15 cellular contexts compared by ENCODE assay signal in the genomic region with DNA sequence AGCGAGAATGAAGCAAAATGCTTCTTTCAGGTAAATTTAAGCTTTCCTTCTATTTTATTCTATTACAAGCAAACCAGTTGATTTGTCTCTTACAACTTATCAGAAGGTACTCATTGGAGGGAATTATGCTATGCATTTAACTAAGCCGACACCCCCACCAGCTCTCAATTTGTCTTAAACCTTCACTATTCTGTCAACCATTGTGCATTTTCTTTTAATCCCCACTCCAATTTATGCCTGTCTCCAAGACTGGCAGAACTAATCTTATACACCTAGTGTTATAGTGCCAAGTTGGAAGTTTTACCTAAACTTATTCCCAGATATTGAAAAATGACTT. TPM values are rescaled to one million over a fixed set of nuclear protein-coding genes. Genes with fewer than 3 reads are reported as not detected.
DNase-seq lines count a peak whose midpoint lies in the region; ATAC-seq, FAIRE-seq and TF ChIP-seq lines count a peak whose summit lies in the region.
"Had no signal": no experiment of that assay in that cellular context is flagged by ENCODE, and none has a peak within 500 bp of the region (broad histone marks: within the 10 kb centered on the region; RNA-seq: fewer than 3 reads in every experiment).

No MANE protein-coding gene starts in this region.

- peak overlapping the region; percentile 1 to 81 (median 37) for H3K27ac Mint-ChIP-seq in CD8-positive, alpha-beta memory T cell

- peaks cover 11 to 23% (median 19%) of the 10 kb centered on the region in 3 donors for H3K4me1 Mint-ChIP-seq in CD8-positive, alpha-beta memory T cell

- no peaks in the 10 kb centered on the region for H3K9me3 Mint-ChIP-seq in CD8-positive, alpha-beta memory T cell

- H3K4me3 ChIP-seq in A549 (no peak overlapping the region), SK-N-MC (no peak overlapping the region), right cardiac atrium (ENCODE audit: low read length) (no peak overlapping the region), testis (no peak overlapping the region)
- H3K4me3 ChIP-seq in CD8-positive, alpha-beta memory T cell (ENCODE audit: low read length) = no peak overlapping the region

- WGBS in A549 (ENCODE audit: missing lambda C conversion rate) = 90% methylated on average over 2 of the region's 2 CpGs
- over 99% methylated on average over 2 of the region's 2 CpGs for WGBS in right cardiac atrium
- 93 to 96% methylated on average over 2 of the region's 2 CpGs for WGBS in testis, 2 donors

- no peak overlapping the region for H3K9ac ChIP-seq in SK-N-MC (ENCODE audit: insufficient read length)

- POLR2A ChIA-PET in A549 (lab: Yijun Ruan, JAX) = interaction anchor here (2.5 kb wide), 1 partner anchor 13 kb away, joined by 13 read pairs; a partner anchor contains a TSS
- POLR2A ChIA-PET in CD8-positive, alpha-beta memory T cell (lab: Charles Lee) = no interaction called here

- DNase-seq in A549 (ENCODE audit: low read depth in 1 of 2, low spot score in 1 of 2) = no peak
- DNase-seq in CD8-positive, alpha-beta memory T cell = no peak
- DNase-seq in SK-N-MC (ENCODE audit: low read depth, low spot score) = no peak
- DNase-seq in erythroblast (lab: John Stamatoyannopoulos, UW) = no peak
- DNase-seq in right cardiac atrium = no peak
- DNase-seq in NOMO-1 treated with DMSO at 0.1 percent for 48 hours (lab: John Stamatoyannopoulos, UW; ENCODE audit: unreplicated experiment) = no peak
- no peak for DNase-seq in testis
- DNase-seq in D721Med (ENCODE audit: insufficient read length, low spot score) = no peak
- DNase-seq: activated effector memory CD4-positive, alpha-beta T cell treated with Interleukin-2 at 50 U/mL for 16 hours; NCI-H2171 treated with DMSO at 0.1 percent for 48 hours; retina; stimulated activated CD4-positive, alpha-beta T cell treated with anti-CD3 and anti-CD28 coated beads, Interleukin-2, amount 100 ng/mL, for 48 hours; stimulated activated naive CD4-positive, alpha-beta T cell had no signal

- no peak for TF ChIP-seq EP300 in A549 (IDR thresholded peaks at IDR 0.05)

- H3K4me2 ChIP-seq in A549 = no peak overlapping the region

- FAIRE-seq in A549 (lab: Jason Lieb, UNC) (no peak), D721Med (lab: Jason Lieb, UNC) (no peak)
- FAIRE-seq: bronchial epithelial cell, endothelial cell of umbilical vein had no signal

- H3K27me3 ChIP-seq in CD8-positive, alpha-beta memory T cell (ENCODE audit: insufficient read depth, low read length, poor library complexity, severe bottlenecking) = no peaks in the 10 kb centered on the region
- H3K27me3 ChIP-seq in right cardiac atrium (ENCODE audit: control insufficient read depth, insufficient read depth) (no peaks in the 10 kb centered on the region), testis (no peaks in the 10 kb centered on the region)

- H3K27ac ChIP-seq in A549 (no peak overlapping the region), SK-N-MC (peak overlapping the region; percentile 77), right cardiac atrium (ENCODE audit: low read length) (no peak overlapping the region), testis (no peak overlapping the region)
- no peak overlapping the region for H3K27ac ChIP-seq in CD8-positive, alpha-beta memory T cell (ENCODE audit: low read depth, low read length)

- no peak for TF ChIP-seq POLR2A in A549 (IDR thresholded peaks at IDR 0.05; ENCODE audit: low read length)
- peak; percentile 54 for TF ChIP-seq POLR2A in erythroblast (IDR thresholded peaks at IDR 0.05; ENCODE audit: low read length)
- TF ChIP-seq POLR2A in testis (IDR thresholded peaks at IDR 0.05) = no peak

- peak in 1 of 2 experiments; percentile 7; a peak in 3 of 6 replicates for ATAC-seq in A549
- no peak for ATAC-seq in right cardiac atrium

- CTCF ChIA-PET in A549 (lab: Yijun Ruan, JAX) = interaction anchor here (0.6 kb wide), 2 partner anchors 42 to 56 kb away, joined by 3 to 4 read pairs; a partner anchor contains a TSS
- CTCF ChIA-PET in CD8-positive, alpha-beta memory T cell (lab: Charles Lee) = no interaction called here

- H3K36me3 Mint-ChIP-seq in CD8-positive, alpha-beta memory T cell = peaks cover 0 to 85% (median 22%) of the 10 kb centered on the region in 3 donors

- no peaks in the 10 kb centered on the region for H3K27me3 Mint-ChIP-seq in CD8-positive, alpha-beta memory T cell

- no peak overlapping the region for H3K4me3 Mint-ChIP-seq in CD8-positive, alpha-beta memory T cell

- no peak for TF ChIP-seq RAD21 in A549 (conservative IDR thresholded peaks at IDR 0.05 in 1 of 2, IDR thresholded peaks at IDR 0.05 in 1 of 2)

- TF ChIP-seq CTCF in A549 (IDR thresholded peaks at IDR 0.05) = no peak
- TF ChIP-seq CTCF in testis (IDR thresholded peaks at IDR 0.05) = no peak
- TF ChIP-seq CTCF in D721Med (IDR thresholded peaks at IDR 0.05; ENCODE audit: insufficient read depth, missing control alignments) = no peak

- no peaks in the 10 kb centered on the region for H3K9me3 ChIP-seq in A549
- H3K9me3 ChIP-seq in CD8-positive, alpha-beta memory T cell (ENCODE audit: low read length) = no peaks in the 10 kb centered on the region
- no peaks in the 10 kb centered on the region for H3K9me3 ChIP-seq in SK-N-MC (ENCODE audit: low read depth, low read length)
- no peaks in the 10 kb centered on the region for H3K9me3 ChIP-seq in right cardiac atrium (ENCODE audit: control insufficient read depth, low read length)
- no peaks in the 10 kb centered on the region for H3K9me3 ChIP-seq in testis

- H3K36me3 ChIP-seq in CD8-positive, alpha-beta memory T cell (ENCODE audit: insufficient read depth, low read length) = peaks cover 39% of the 10 kb centered on the region
- H3K36me3 ChIP-seq in SK-N-MC (ENCODE audit: insufficient read depth, low read length) (peaks cover 93% of the 10 kb centered on the region), testis (ENCODE audit: low read depth, missing control alignments) (no peaks in the 10 kb centered on the region)

- H3K4me1 ChIP-seq in A549 (peaks cover 20% of the 10 kb centered on the region; the same call in 2 of the 3 replicates), right cardiac atrium (ENCODE audit: control insufficient read depth, insufficient read depth, low read length) (no peaks in the 10 kb centered on the region), testis (no peaks in the 10 kb centered on the region)
- peaks cover 7% of the 10 kb centered on the region for H3K4me1 ChIP-seq in CD8-positive, alpha-beta memory T cell (ENCODE audit: insufficient read depth, low read length)

- intact Hi-C loops in right cardiac atrium (cut with DNase I) (no loop called here), testis (cut with DNase I; ENCODE audit: low total_unique reads) (no loop called here)

TF ChIP-seq in A549, 52 proteins besides CTCF, POLR2A, EP300 and RAD21 (continues in another document):
- TF ChIP-seq EHF (CRISPR knock-in tag; IDR thresholded peaks at IDR 0.05) (0 out of 2 replicates have a peak, but pooled peaks have one; percentile 10), SMC3 (IDR thresholded peaks at IDR 0.05) (no peak)

RNA-seq across cellular contexts. Expression of a gene that starts 12.5 kb away (rescaled TPM):
- polyA plus RNA-seq in A549 (2011; rRNA removed) = 132 and 218 TPM in 2 replicates
- 35.5 and 46.4 TPM in 2 replicates for polyA plus RNA-seq in A549 (2012; cell fraction: cytosol; rRNA removed)
- 43.5 and 100 TPM in 2 replicates for polyA plus RNA-seq in A549 (2012; cell fraction: nucleus; rRNA removed)
- polyA plus RNA-seq in A549 (2017; fragmentation: RNase III; extraction: RNeasy Plus Mini Kit Qiagen cat#74134 plus additional on column Dnase treatment) = 116 to 142 TPM (median 123 TPM) in 3 replicates
- polyA minus RNA-seq in A549 (2011; rRNA and poly(A)+ RNA removed) = 41.9 and 55.4 TPM in 2 replicates
- total RNA-seq in CD8-positive, alpha-beta memory T cell = 100 to 1,000 TPM; 249 to 265 TPM
- 18.0 TPM for polyA plus RNA-seq in CD8-positive, alpha-beta memory T cell
- total RNA-seq in right cardiac atrium = 10 to 100 TPM; 36.3 to 52.1 (median 38.6) TPM
- 36.2 TPM for polyA plus RNA-seq in right cardiac atrium
- total RNA-seq in testis = 10 to 100 TPM; 70.3 to 88.5 TPM
- 24.0 TPM for polyA plus RNA-seq in testis (ENCODE audit: insufficient read depth, low read depth, low replicate concordance)

RNA-seq across cellular contexts. Expression of a gene that starts 12.7 kb away (rescaled TPM):
- 26.8 and 27.6 TPM in 2 replicates for polyA plus RNA-seq in A549 (2011; rRNA removed)
- 3.2 and 4.0 TPM in 2 replicates for polyA plus RNA-seq in A549 (2012; cell fraction: cytosol; rRNA removed)
- 1.5 and 2.0 TPM in 2 replicates for polyA plus RNA-seq in A549 (2012; cell fraction: nucleus; rRNA removed)
- 12.3 to 12.7 TPM (median 12.4 TPM) in 3 replicates for polyA plus RNA-seq in A549 (2017; fragmentation: RNase III; extraction: RNeasy Plus Mini Kit Qiagen cat#74134 plus additional on column Dnase treatment)
- 4.4 and 4.8 TPM in 2 replicates for polyA minus RNA-seq in A549 (2011; rRNA and poly(A)+ RNA removed)
- total RNA-seq in CD8-positive, alpha-beta memory T cell = 10 to 100 TPM; 14.9 to 16.8 TPM
- polyA plus RNA-seq in CD8-positive, alpha-beta memory T cell = 18.6 TPM
- total RNA-seq in right cardiac atrium = 10 to 100 TPM; 28.0 to 36.9 (median 33.4) TPM
- polyA plus RNA-seq in right cardiac atrium = 23.0 TPM
- total RNA-seq in testis = 10 to 100 TPM; 28.5 to 49.5 TPM
- 32.6 TPM for polyA plus RNA-seq in testis (ENCODE audit: insufficient read depth, low read depth, low replicate concordance)

RNA-seq across cellular contexts. Expression of a gene that starts 55.3 kb away (rescaled TPM):
- 19.2 and 20.3 TPM in 2 replicates for polyA plus RNA-seq in A549 (2011; rRNA removed)
- 9.1 and 9.5 TPM in 2 replicates for polyA plus RNA-seq in A549 (2012; cell fraction: cytosol; rRNA removed)
- polyA plus RNA-seq in A549 (2012; cell fraction: nucleus; rRNA removed) = 22.6 and 23.7 TPM in 2 replicates
- polyA plus RNA-seq in A549 (2017; fragmentation: RNase III; extraction: RNeasy Plus Mini Kit Qiagen cat#74134 plus additional on column Dnase treatment) = 16.2 to 16.7 TPM (median 16.6 TPM) in 3 replicates
- polyA minus RNA-seq in A549 (2011; rRNA and poly(A)+ RNA removed) = 8.6 and 9.9 TPM in 2 replicates
- 10 to 100 TPM; 39.4 to 42.8 TPM for total RNA-seq in CD8-positive, alpha-beta memory T cell
- 25.1 TPM for polyA plus RNA-seq in CD8-positive, alpha-beta memory T cell
- total RNA-seq in right cardiac atrium = 10 to 100 TPM; 19.8 to 25.1 (median 22.8) TPM
- 14.7 TPM for polyA plus RNA-seq in right cardiac atrium
- total RNA-seq in testis = 10 to 100 TPM; 23.2 to 29.8 TPM
- 22.4 TPM for polyA plus RNA-seq in testis (ENCODE audit: insufficient read depth, low read depth, low replicate concordance)
